Comparison of ENCODE assay signal across 15 cellular contexts in genomic region chr11:48024635-48025071, GRCh38. TPM values are rescaled to one million over a fixed set of nuclear protein-coding genes. Genes with fewer than 3 reads are reported as not detected.
DNase-seq lines count a peak whose midpoint lies in the region; ATAC-seq and TF ChIP-seq lines count a peak whose summit lies in the region.
"Had no signal": no experiment of that assay in that cellular context is flagged by ENCODE, and none has a peak within 500 bp of the region (broad histone marks: within the 10 kb centered on the region; RNA-seq: fewer than 3 reads in every experiment).

No MANE protein-coding gene starts in this region.

- no peak overlapping the region for H3K4me3 Mint-ChIP-seq in CD14-positive monocyte

- no peaks in the 10 kb centered on the region for H3K27me3 ChIP-seq in mucosa of stomach (ENCODE audit: control insufficient read depth, insufficient read depth, low read length)
- H3K27me3 ChIP-seq: adrenal gland had no signal

- TF ChIP-seq CTCF in CD14-positive monocyte (IDR thresholded peaks at IDR 0.05), result no peak
- no peak for TF ChIP-seq CTCF in VCaP (conservative IDR thresholded peaks at IDR 0.05)

- no peak for ATAC-seq in HG02884 (IDR thresholded peaks at IDR 0.05; ENCODE audit: unreplicated experiment)
- ATAC-seq: right cardiac atrium had no signal

- peak overlapping the region; percentile 35 for H3K9ac ChIP-seq in mucosa of stomach (ENCODE audit: low read length)

- H3K27me3 Mint-ChIP-seq in CD14-positive monocyte (ENCODE audit: low read depth in 3 of 3), result peaks cover 0 to 2% (median 0%) of the 10 kb centered on the region in 3 donors

- peaks cover 33% of the 10 kb centered on the region for H3K4me1 ChIP-seq in mucosa of stomach (ENCODE audit: control insufficient read depth, insufficient read depth, low read length)

- H3K9me3 ChIP-seq in mucosa of stomach (ENCODE audit: control insufficient read depth, low read length), result no peaks in the 10 kb centered on the region
- H3K9me3 ChIP-seq: adrenal gland had no signal

- peaks cover 25 to 28% of the 10 kb centered on the region in 2 donors for H3K36me3 Mint-ChIP-seq in CD14-positive monocyte

- no peak overlapping the region for H3K4me3 ChIP-seq in mucosa of stomach (ENCODE audit: low read length)
- H3K4me3 ChIP-seq: adrenal gland had no signal

- H3K36me3 ChIP-seq in mucosa of stomach (ENCODE audit: control insufficient read depth, insufficient read depth, low read length), result no peaks in the 10 kb centered on the region
- H3K36me3 ChIP-seq: adrenal gland had no signal

- intact Hi-C loops in CD14-positive monocyte (cut with micrococcal nuclease), result loop anchor here in 1 of 2 donors (5.0 kb wide), 1 partner anchor 83 kb away; no protein-coding TSS in a partner anchor

- DNase-seq in CD14-positive monocyte (ENCODE audit: low spot score) (no peak), NCI-H187 (lab: John Stamatoyannopoulos, UW) (peak; percentile 43 to 58), SKM-1 treated with dmso at 0.1 percent for 144 hours (lab: John Stamatoyannopoulos, UW; ENCODE audit: unreplicated experiment) (no peak), NCI-H146 treated with DMSO at 0.1 percent for 48 hours (lab: John Stamatoyannopoulos, UW; ENCODE audit: unreplicated experiment) (no peak), NCI-H510A treated with DMSO at 0.1 percent for 48 hours (lab: John Stamatoyannopoulos, UW) (no peak)
- DNase-seq: adrenal gland; H7; KBM-7; mammary epithelial cell; NK-92 treated with Interleukin-12 subunit alpha and Interleukin-12 subunit beta, amount 100 ng/mL, for 24 hours; right cardiac atrium; SW 1271 had no signal

- H3K27ac ChIP-seq in VCaP, result peak overlapping the region; percentile 31
- H3K27ac ChIP-seq: adrenal gland had no signal

- peak overlapping the region in 5 of 7 donors; percentile 8 to 86 (median 55) for H3K27ac Mint-ChIP-seq in CD14-positive monocyte

- peaks cover 0 to 2% (median 0%) of the 10 kb centered on the region in 7 donors for H3K9me3 Mint-ChIP-seq in CD14-positive monocyte

- peaks cover 88% of the 10 kb centered on the region for H3K4me1 Mint-ChIP-seq in CD14-positive monocyte

RNA-seq across cellular contexts. Expression of gene PTPRJ, which starts 44.3 kb away (rescaled TPM):
- 10 to 100 TPM in 1 of 2 donors, 1 to 10 TPM in 1; 10.0 to 14.6 TPM for polyA plus RNA-seq in CD14-positive monocyte

Comparison
In these comparisons a context has a peak if more than half of its experiments do, and no peak if none do; other contexts are left out.
1. DNase-seq: peak in NCI-H187 (2 of 2); none in CD14-positive monocyte (single experiment), SKM-1 treated with dmso at 0.1 percent for 144 hours (single experiment), NCI-H146 treated with DMSO at 0.1 percent for 48 hours (single experiment) and NCI-H510A treated with DMSO at 0.1 percent for 48 hours (single experiment).